2 cellular contexts compared by ENCODE assay signal in genomic region chr7:50534690-50535290, GRCh38.
TF ChIP-seq lines count a peak whose summit lies in the region.

No MANE protein-coding gene starts in this region.

TF ChIP-seq in IMR-90, 13 proteins besides CTCF, POLR2A, EP300 and RAD21:
- TF ChIP-seq CEBPB (IDR thresholded peaks at IDR 0.05; ENCODE audit: low read depth, low read length) = peak; percentile 82
- peak; percentile 100 for TF ChIP-seq FOS (IDR thresholded peaks at IDR 0.05; ENCODE audit: low read depth, low read length)
- TF ChIP-seq NFE2L2 (IDR thresholded peaks at IDR 0.05; ENCODE audit: low read depth, low read length) = peak; percentile 100
- no peak for TF ChIP-seq USF2 (IDR thresholded peaks at IDR 0.05; ENCODE audit: low read depth, low read length)
- peak; percentile 70; the same call in 1 of the 2 replicates for TF ChIP-seq BHLHE40 (IDR thresholded peaks at IDR 0.05; ENCODE audit: low read depth, low read length)
- peak; percentile 82; the same call in 1 of the 2 replicates for TF ChIP-seq MAZ (IDR thresholded peaks at IDR 0.05; ENCODE audit: borderline replicate concordance, low read depth, low read length)
- no peak for TF ChIP-seq SMC3 (IDR thresholded peaks at IDR 0.05; ENCODE audit: low read depth, low read length)
- peak; percentile 93 for TF ChIP-seq MAFK (IDR thresholded peaks at IDR 0.05; ENCODE audit: low read depth, low read length)
- peak; percentile 21 for TF ChIP-seq RCOR1 (IDR thresholded peaks at IDR 0.05; ENCODE audit: insufficient replicate concordance, low read length)
TF ChIP-seq in IMR-90: peak in this region for 7.

TF ChIP-seq in HepG2, 621 proteins besides CTCF, POLR2A, EP300 and RAD21:
- peak; percentile 78 to 90 for TF ChIP-seq MAFK (conservative IDR thresholded peaks at IDR 0.05 in 1 of 2, IDR thresholded peaks at IDR 0.05 in 1 of 2; ENCODE audit: low read length in 2 of 2)
- TF ChIP-seq NFE2 (CRISPR knock-in tag; IDR thresholded peaks at IDR 0.05) = peak; percentile 90; the same call in 1 of the 2 replicates
- TF ChIP-seq ZNF546 (CRISPR knock-in tag; conservative IDR thresholded peaks at IDR 0.05) = no peak
- no peak for TF ChIP-seq KDM6A (CRISPR knock-in tag; IDR thresholded peaks at IDR 0.05; ENCODE audit: low read depth)
- 0 out of 2 replicates have a peak, but pooled peaks have one; percentile 13 for TF ChIP-seq HNF4G (IDR thresholded peaks at IDR 0.05; ENCODE audit: borderline replicate concordance, low read depth, low read length)
- no peak for TF ChIP-seq HNF4G (CRISPR knock-in tag; IDR thresholded peaks at IDR 0.05; ENCODE audit: borderline replicate concordance, low read depth)
- TF ChIP-seq FOSL2 (CRISPR knock-in tag; IDR thresholded peaks at IDR 0.05) = peak; percentile 84
- no peak for TF ChIP-seq ZNF441 (CRISPR knock-in tag; IDR thresholded peaks at IDR 0.05; ENCODE audit: borderline replicate concordance)
- TF ChIP-seq ZBTB21 (CRISPR knock-in tag; IDR thresholded peaks at IDR 0.05) = 0 out of 2 replicates have a peak, but pooled peaks have one; percentile 53
- TF ChIP-seq STAG1 (CRISPR knock-in tag; IDR thresholded peaks at IDR 0.05) = peak; percentile 40
- TF ChIP-seq ZNF674 (CRISPR knock-in tag; IDR thresholded peaks at IDR 0.05; ENCODE audit: low read depth) = no peak
- TF ChIP-seq RARG (CRISPR knock-in tag; IDR thresholded peaks at IDR 0.05; ENCODE audit: low read depth) = no peak
- no peak for TF ChIP-seq PBX3 (CRISPR knock-in tag; IDR thresholded peaks at IDR 0.05; ENCODE audit: borderline replicate concordance)
- no peak for TF ChIP-seq ZNF329 (CRISPR knock-in tag; IDR thresholded peaks at IDR 0.05; ENCODE audit: low read depth)
- no peak for TF ChIP-seq ZNF260 (CRISPR knock-in tag; IDR thresholded peaks at IDR 0.05; ENCODE audit: borderline replicate concordance, low read depth)
- TF ChIP-seq MAFG (CRISPR knock-in tag; IDR thresholded peaks at IDR 0.05) = peak; percentile 56; the same call in 1 of the 2 replicates
- no peak for TF ChIP-seq PPARG (CRISPR knock-in tag; conservative IDR thresholded peaks at IDR 0.05)
- TF ChIP-seq HNF4A (CRISPR knock-in tag; IDR thresholded peaks at IDR 0.05) = peak; percentile 47; the same call in 1 of the 2 replicates
- TF ChIP-seq ZNF687 (CRISPR knock-in tag; IDR thresholded peaks at IDR 0.05) = peak; percentile 39
- TF ChIP-seq POGK (CRISPR knock-in tag; conservative IDR thresholded peaks at IDR 0.05) = no peak
- peak; percentile 77 for TF ChIP-seq MAFF (IDR thresholded peaks at IDR 0.05; ENCODE audit: low read depth, low read length)
- peak; percentile 93 for TF ChIP-seq NFE2L2 (IDR thresholded peaks at IDR 0.05; ENCODE audit: low read length)
- peak; percentile 30 for TF ChIP-seq TEAD3 (CRISPR knock-in tag; optimal IDR thresholded peaks at IDR 0.05; ENCODE audit: borderline replicate concordance)
- no peak for TF ChIP-seq SNAPC4 (CRISPR knock-in tag; IDR thresholded peaks at IDR 0.05)
